19 cellular contexts compared by ENCODE assay signal in genomic region chr3:66416556-66417304, GRCh38.
DNase-seq lines count a peak whose midpoint lies in the region; ATAC-seq and TF ChIP-seq lines count a peak whose summit lies in the region.
"Had no signal": no experiment of that assay in that cellular context is flagged by ENCODE, and none has a peak within 500 bp of the region (broad histone marks: within the 10 kb centered on the region; RNA-seq: fewer than 3 reads in every experiment).

No MANE protein-coding gene starts in this region.

- H3K4me1 ChIP-seq in endodermal cell (ENCODE audit: control insufficient read depth, insufficient read depth, low read length): peaks cover 27% of the 10 kb centered on the region
- H3K4me1 ChIP-seq in aorta (ENCODE audit: control insufficient read depth in 1 of 2, insufficient read depth in 2 of 2, low read length in 2 of 2): peaks cover 0 to 5% of the 10 kb centered on the region in 2 donors
- H3K4me1 ChIP-seq: adrenal gland had no signal

- H3K27ac Mint-ChIP-seq in endodermal cell: peak overlapping the region; percentile 72
- peak overlapping the region; percentile 70 for H3K27ac Mint-ChIP-seq in nephron progenitor cell
- H3K27ac Mint-ChIP-seq: natural killer cell treated with Interleukin-12 subunit alpha and Interleukin-12 subunit beta and Interleukin-15 and Interleukin-18, amount 100 ng/mL, for 72 hours had no signal

- H3K9me3 Mint-ChIP-seq in endodermal cell (peaks cover 26% of the 10 kb centered on the region), nephron progenitor cell (peaks cover 29% of the 10 kb centered on the region)

- peaks cover 34% of the 10 kb centered on the region for H3K9me3 ChIP-seq in endodermal cell (ENCODE audit: control insufficient read depth, low read length)
- H3K9me3 ChIP-seq in aorta (ENCODE audit: control insufficient read depth, low read length): no peaks in the 10 kb centered on the region
- H3K9me3 ChIP-seq: adrenal gland, suprapubic skin had no signal

- no peaks in the 10 kb centered on the region for H3K27me3 ChIP-seq in endodermal cell (ENCODE audit: control insufficient read depth, insufficient read depth, low read length, poor library complexity, severe bottlenecking)
- H3K27me3 ChIP-seq in aorta (ENCODE audit: control insufficient read depth in 1 of 2, insufficient read depth in 2 of 2, low read length in 1 of 2): no peaks in the 10 kb centered on the region
- H3K27me3 ChIP-seq: adrenal gland, suprapubic skin had no signal

- intact Hi-C loops in left cardiac atrium (cut with DNase I): loop anchor here in 1 of 2 donors (5.0 kb wide), 1 partner anchor 66 kb away; no protein-coding TSS in a partner anchor
- intact Hi-C loops in cardiac septum (cut with DNase I): no loop called here
- intact Hi-C loops in aorta (cut with DNase I): loop anchor here in 1 of 2 donors (5.0 kb wide), 1 partner anchor 36 kb away; no protein-coding TSS in a partner anchor

- peak in 1 of 2 donors; percentile 20 for ATAC-seq in left cardiac atrium
- peak; percentile 42 for ATAC-seq in aorta (ENCODE audit: low FRiP score)
- ATAC-seq in SK-N-SH treated with all-trans-retinoic acid at 6 μM for 48 hours: no peak
- ATAC-seq: activated CD4-positive, CD25-positive, alpha-beta regulatory T cell treated with anti-CD3 and anti-CD28 coated beads, Interleukin-2, amount 50 U/mL, for 24 hours; K562; natural killer cell treated with Interleukin-12 subunit alpha and Interleukin-12 subunit beta and Interleukin-15 and Interleukin-18, amount 100 ng/mL, for 72 hours had no signal

- H3K36me3 Mint-ChIP-seq in endodermal cell (ENCODE audit: low read depth) (peaks cover 60% of the 10 kb centered on the region), nephron progenitor cell (ENCODE audit: low read depth) (peaks cover 61% of the 10 kb centered on the region)

- H3K4me3 Mint-ChIP-seq in endodermal cell: no peak overlapping the region
- no peak overlapping the region for H3K4me3 Mint-ChIP-seq in nephron progenitor cell
- H3K4me3 Mint-ChIP-seq: natural killer cell treated with Interleukin-12 subunit alpha and Interleukin-12 subunit beta and Interleukin-15 and Interleukin-18, amount 100 ng/mL, for 72 hours had no signal

- DNase-seq in left cardiac atrium: peak; percentile 17
- DNase-seq in cardiac septum (ENCODE audit: low spot score): no peak
- no peak for DNase-seq in endodermal cell
- no peak for DNase-seq in nephron progenitor cell
- no peak for DNase-seq in aorta
- no peak for DNase-seq in GOT3 (lab: John Stamatoyannopoulos, UW)
- no peak for DNase-seq in activated T-cell treated with anti-CD3 and anti-CD28 coated beads, Interleukin-2, amount 50 U/mL, for 1 hour
- DNase-seq: adrenal gland; Calu3; effector CD4-positive, alpha-beta T cell; kidney glomerular epithelial cell; NCI-H446; PC-9 had no signal

- H3K36me3 ChIP-seq in endodermal cell (ENCODE audit: control insufficient read depth, insufficient read depth, low read length) (peaks cover 75% of the 10 kb centered on the region), aorta (ENCODE audit: control insufficient read depth in 1 of 2, insufficient read depth in 2 of 2, low read length in 1 of 2) (peaks cover 0 to 5% of the 10 kb centered on the region in 2 donors)
- H3K36me3 ChIP-seq: adrenal gland, HAP-1 had no signal

- H3K4me3 ChIP-seq in endodermal cell (ENCODE audit: low read length): peak overlapping the region; percentile 24
- H3K4me3 ChIP-seq in aorta (ENCODE audit: low read length in 2 of 2): no peak overlapping the region
- H3K4me3 ChIP-seq: adrenal gland, HAP-1, K562, PC-9, suprapubic skin had no signal

- 81 to 83% methylated on average over 13 to 14 of the region's 14 CpGs for WGBS in endodermal cell (ENCODE audit: insufficient coverage in 1 of 2, insufficient read length in 1 of 2), 2 experiments
- WGBS in aorta, 2 donors: 66 to 72% methylated on average over 14 of the region's 14 CpGs

- no peak for TF ChIP-seq CTCF in endodermal cell (conservative IDR thresholded peaks at IDR 0.05)
- TF ChIP-seq CTCF in nephron progenitor cell (IDR thresholded peaks at IDR 0.05): no peak

- no peak overlapping the region for H3K9ac ChIP-seq in endodermal cell (ENCODE audit: extremely low read depth, low read length, poor library complexity, severe bottlenecking)

- H3K4me1 Mint-ChIP-seq in endodermal cell: peaks cover 37% of the 10 kb centered on the region
- peaks cover 63% of the 10 kb centered on the region for H3K4me1 Mint-ChIP-seq in nephron progenitor cell

- H3K27me3 Mint-ChIP-seq in endodermal cell (ENCODE audit: insufficient read depth): no peaks in the 10 kb centered on the region
- peaks cover 7% of the 10 kb centered on the region for H3K27me3 Mint-ChIP-seq in nephron progenitor cell (ENCODE audit: low read depth, poor library complexity)
- H3K27me3 Mint-ChIP-seq: natural killer cell treated with Interleukin-12 subunit alpha and Interleukin-12 subunit beta and Interleukin-15 and Interleukin-18, amount 100 ng/mL, for 72 hours had no signal

- H3K27ac ChIP-seq in endodermal cell (ENCODE audit: low read depth, low read length) (peak overlapping the region; percentile 22), aorta (ENCODE audit: low read depth in 1 of 2, low read length in 2 of 2) (peak overlapping the region in 1 of 2 donors; percentile 65)
- H3K27ac ChIP-seq: adrenal gland, PC-9, suprapubic skin had no signal

TF ChIP-seq in SK-N-SH treated with all-trans-retinoic acid at 6 μM for 48 hours, 23 proteins besides CTCF, POLR2A, EP300 and RAD21:
- TF ChIP-seq ARNTL (CRISPR knock-in tag; IDR thresholded peaks at IDR 0.05; ENCODE audit: borderline replicate concordance, low read depth): no peak
- TF ChIP-seq ZNF8 (CRISPR knock-in tag; IDR thresholded peaks at IDR 0.05): no peak
- no peak for TF ChIP-seq CSRNP3 (CRISPR knock-in tag; IDR thresholded peaks at IDR 0.05)
- TF ChIP-seq ZC3H10 (CRISPR knock-in tag; IDR thresholded peaks at IDR 0.05): no peak
- no peak for TF ChIP-seq ZFP30 (CRISPR knock-in tag; IDR thresholded peaks at IDR 0.05)
- no peak for TF ChIP-seq OSR1 (CRISPR knock-in tag; IDR thresholded peaks at IDR 0.05)
- TF ChIP-seq CREB5 (CRISPR knock-in tag; IDR thresholded peaks at IDR 0.05; ENCODE audit: low read depth): no peak
- no peak for TF ChIP-seq ZFP3 (CRISPR knock-in tag; IDR thresholded peaks at IDR 0.05)
- no peak for TF ChIP-seq RARB (CRISPR knock-in tag; IDR thresholded peaks at IDR 0.05)
- no peak for TF ChIP-seq CSDC2 (CRISPR knock-in tag; IDR thresholded peaks at IDR 0.05)
- no peak for TF ChIP-seq PATZ1 (CRISPR knock-in tag; IDR thresholded peaks at IDR 0.05; ENCODE audit: borderline replicate concordance)
